20 cellular contexts compared by ENCODE assay signal in genomic region chr7:14144109-14144508, GRCh38.
"Had no signal": no experiment of that assay in that cellular context is flagged by ENCODE, and none has a peak within 500 bp of the region (broad histone marks: within the 10 kb centered on the region; RNA-seq: fewer than 3 reads in every experiment).

No MANE protein-coding gene starts in this region.

- H3K4me1 Mint-ChIP-seq: T-cell had no signal

- DNase-seq: Karpas-422; KG1; MM.1S; NCI-H1092 treated with DMSO at 0.1 percent for 48 hours; NCI-H1694 treated with DMSO at 0.1 percent for 48 hours; NCI-H2171; NCI-H226; NCI-H446; NCI-H510A; NCI-H524 treated with DMSO at 0.1 percent for 48 hours; NCI-H82; NK-92 treated with Interleukin-12 subunit alpha and Interleukin-12 subunit beta, amount 100 ng/mL, for 24 hours; OCI-M1; Right ventricle myocardium superior; RPMI8226; SIG-M5; SW 1271; T-cell had no signal

- H3K27me3 Mint-ChIP-seq: T-cell had no signal

- H3K36me3 Mint-ChIP-seq: T-cell had no signal

- H3K4me3 Mint-ChIP-seq: T-cell had no signal

- H3K27me3 ChIP-seq: SJSA1 had no signal

- H3K4me1 ChIP-seq: SJSA1 had no signal

- H3K27ac ChIP-seq: SJSA1, SK-N-MC had no signal

- H3K36me3 ChIP-seq: SJSA1 had no signal

- H3K4me3 ChIP-seq: SJSA1, SK-N-MC had no signal

- ATAC-seq: T-cell had no signal

- H3K27ac Mint-ChIP-seq: T-cell had no signal
